Comparison of ENCODE assay signal across 9 cellular contexts in genomic region chr1:23282967-23283366, GRCh38.
DNase-seq lines count a peak whose midpoint lies in the region; FAIRE-seq and TF ChIP-seq lines count a peak whose summit lies in the region.
"Had no signal": no experiment of that assay in that cellular context is flagged by ENCODE, and none has a peak within 500 bp of the region (broad histone marks: within the 10 kb centered on the region; RNA-seq: fewer than 3 reads in every experiment).

No MANE protein-coding gene starts in this region.

- H3K9me2 ChIP-seq in Karpas-422 (replicated peaks; ENCODE audit: insufficient read depth, low read length) = no peaks in the 10 kb centered on the region

- H3K9ac ChIP-seq in Karpas-422 (ENCODE audit: low read length) = no peak overlapping the region

- peaks cover 71% of the 10 kb centered on the region for H3K36me3 ChIP-seq in Karpas-422 (ENCODE audit: insufficient read depth, low read length)
- no peaks in the 10 kb centered on the region; the same call in 1 of the 2 replicates for H3K36me3 ChIP-seq in Caco-2 (ENCODE audit: control insufficient read depth, insufficient read depth, low read length)

- H3K27ac Mint-ChIP-seq in Caco-2 (ENCODE audit: unreplicated experiment) = no peak overlapping the region

- intact Hi-C loops in Caco-2 (cut with micrococcal nuclease; ENCODE audit: unreplicated experiment) = no loop called here

- H2AFZ ChIP-seq in Karpas-422 (ENCODE audit: low read length) = no peak overlapping the region

- no peak for TF ChIP-seq CTCF in RWPE1 (conservative IDR thresholded peaks at IDR 0.05; ENCODE audit: low read depth)
- TF ChIP-seq CTCF in retinal pigment epithelial cell (conservative IDR thresholded peaks at IDR 0.05; ENCODE audit: low read depth, low read length) = no peak
- no peak for TF ChIP-seq CTCF in Caco-2 (IDR thresholded peaks at IDR 0.05; ENCODE audit: insufficient read depth in 1 of 2, low read depth in 1 of 2, low read length in 1 of 2, severe bottlenecking in 1 of 2, unreplicated experiment in 1 of 2)

- peak; percentile 45 for DNase-seq in RWPE1 (ENCODE audit: low spot score)
- peak; percentile 66 for DNase-seq in fibroblast of gingiva (ENCODE audit: low read depth)
- peak; percentile 18 for DNase-seq in retinal pigment epithelial cell (ENCODE audit: low read depth)
- DNase-seq in activated CD8-positive, alpha-beta memory T cell treated with anti-CD3 and anti-CD28 coated beads, Interleukin-2, amount 50 U/mL, for 48 hours = no peak
- DNase-seq in Karpas-422 = no peak
- DNase-seq in Caco-2 = no peak
- DNase-seq in HK-2 (ENCODE audit: unreplicated experiment) = no peak
- DNase-seq: right cardiac atrium had no signal

- no peaks in the 10 kb centered on the region for H3K9me3 Mint-ChIP-seq in Caco-2 (ENCODE audit: unreplicated experiment)

- CTCF ChIA-PET in RWPE1 (lab: Yijun Ruan, JAX) (interaction anchor here (0.7 kb wide), 1 partner anchor 103 kb away, joined by 3 read pairs; no protein-coding TSS in a partner anchor), Caco-2 (lab: Charles Lee) (no interaction called here)

- no peak overlapping the region for H3K4me3 ChIP-seq in retinal pigment epithelial cell (ENCODE audit: low read length)
- no peak overlapping the region for H3K4me3 ChIP-seq in Karpas-422 (ENCODE audit: low read length)
- no peak overlapping the region for H3K4me3 ChIP-seq in Caco-2 (ENCODE audit: low read depth, low read length)

- H3K9me3 ChIP-seq in Karpas-422 (ENCODE audit: low read length) = no peaks in the 10 kb centered on the region
- no peaks in the 10 kb centered on the region for H3K9me3 ChIP-seq in Caco-2

- H3K4me1 Mint-ChIP-seq in Caco-2 (ENCODE audit: low read depth, unreplicated experiment) = peaks cover 11% of the 10 kb centered on the region

- H3K27me3 ChIP-seq in Karpas-422 (ENCODE audit: low read length) = no peaks in the 10 kb centered on the region
- H3K27me3 ChIP-seq in Caco-2 (replicated peaks; ENCODE audit: control insufficient read depth, insufficient read depth, low read length) = no peaks in the 10 kb centered on the region

- H3K79me2 ChIP-seq in Karpas-422 (ENCODE audit: low read length) = no peaks in the 10 kb centered on the region

- no TSS peak for BruUV-seq in Caco-2 (replicated peaks; lab: Mats Ljungman, UMichigan)

- no peaks in the 10 kb centered on the region for H3K27me3 Mint-ChIP-seq in Caco-2 (ENCODE audit: insufficient read depth, unreplicated experiment)

- H3K36me3 Mint-ChIP-seq in Caco-2 (ENCODE audit: insufficient read depth, unreplicated experiment) = peaks cover 48% of the 10 kb centered on the region

- no peaks in the 10 kb centered on the region; the same call in 1 of the 2 replicates for H3K4me1 ChIP-seq in Karpas-422 (ENCODE audit: low read length)
- H3K4me1 ChIP-seq in Caco-2 = no peaks in the 10 kb centered on the region

- POLR2A ChIA-PET in RWPE1 (lab: Yijun Ruan, JAX; ENCODE audit: low non-redundant PET) = no interaction called here
- POLR2A ChIA-PET in Caco-2 (lab: Charles Lee) = no interaction called here

- FAIRE-seq in G401.6 (lab: Jason Lieb, UNC) = peak; percentile 74

- H3K4me3 Mint-ChIP-seq in Caco-2 (ENCODE audit: unreplicated experiment) = no peak overlapping the region

- H3K4me2 ChIP-seq in Karpas-422 (ENCODE audit: low read depth, low read length, poor library complexity, severe bottlenecking) = no peak overlapping the region

- no peak overlapping the region for H3K27ac ChIP-seq in RWPE1
- no peak overlapping the region for H3K27ac ChIP-seq in Karpas-422 (ENCODE audit: low read length)

- no peaks in the 10 kb centered on the region for H4K20me1 ChIP-seq in Karpas-422 (ENCODE audit: insufficient read depth, low read depth, low read length)

Comparison
In these comparisons a context has a peak if more than half of its experiments do, and no peak if none do; other contexts are left out.
1. DNase-seq: peak in RWPE1 (single experiment), fibroblast of gingiva (single experiment) and retinal pigment epithelial cell (single experiment); none in activated CD8-positive, alpha-beta memory T cell treated with anti-CD3 and anti-CD28 coated beads, Interleukin-2, amount 50 U/mL, for 48 hours (single experiment), Karpas-422 (single experiment), Caco-2 (0 of 2) and HK-2 (single experiment).